In genomic region chr14:68407838-68408237, GRCh38 we compare ENCODE assay signal across 20 cellular contexts.
DNase-seq lines count a peak whose midpoint lies in the region; ATAC-seq and TF ChIP-seq lines count a peak whose summit lies in the region.
"Had no signal": no experiment of that assay in that cellular context is flagged by ENCODE, and none has a peak within 500 bp of the region (broad histone marks: within the 10 kb centered on the region; RNA-seq: fewer than 3 reads in every experiment).

No MANE protein-coding gene starts in this region.

- no peak for DNase-seq in GM23338 (ENCODE audit: low spot score)
- no peak for DNase-seq in T-helper 17 cell
- no peak for DNase-seq in mesothelial cell of epicardium (ENCODE audit: low spot score in 2 of 2, unreplicated experiment in 2 of 2)
- peak; percentile 24 for DNase-seq in transverse colon
- no peak for DNase-seq in H7
- no peak for DNase-seq in activated CD4-positive, alpha-beta T cell treated with anti-CD3 and anti-CD28 coated beads for 48 hours
- no peak for DNase-seq in central memory CD4-positive, alpha-beta T cell
- DNase-seq: amygdala; C1 segment of cervical spinal cord; cerebellar nuclear complex; HCEC 1CT; hippocampal formation; kidney glomerular epithelial cell; NCI-H1694 treated with DMSO at 0.1 percent for 48 hours; NCI-H226; NK-92 treated with Interleukin-12 subunit alpha and Interleukin-12 subunit beta, amount 100 ng/mL, for 24 hours; stimulated activated CD4-positive, alpha-beta T cell treated with anti-CD3 and anti-CD28 coated beads, Interleukin-4, amount 100 ng/mL, for 24 hours; T-helper 1 cell had no signal

- H3K9me3 Mint-ChIP-seq in GM23338 (no peaks in the 10 kb centered on the region; the same call in 2 of the 3 replicates), mesothelial cell of epicardium (no peaks in the 10 kb centered on the region)

- H3F3A ChIP-seq in GM23338 (replicated peaks; ENCODE audit: low read depth), result no peaks in the 10 kb centered on the region

- H3K4me1 Mint-ChIP-seq in GM23338 (peaks cover 12% of the 10 kb centered on the region), T-helper 17 cell (peaks cover 43% of the 10 kb centered on the region), mesothelial cell of epicardium (peaks cover 44% of the 10 kb centered on the region)

- H3K27ac Mint-ChIP-seq in GM23338 (peak overlapping the region; percentile 7), T-helper 17 cell (peak overlapping the region; percentile 87), mesothelial cell of epicardium (peak overlapping the region; percentile 48)

- H3K4me3 ChIP-seq in GM23338 (no peak overlapping the region), transverse colon (no peak overlapping the region), H7 (ENCODE audit: insufficient read depth, low read depth, low read length) (no peak overlapping the region)

- no peak overlapping the region for H3K4me3 Mint-ChIP-seq in GM23338
- no peak overlapping the region for H3K4me3 Mint-ChIP-seq in T-helper 17 cell
- no peak overlapping the region for H3K4me3 Mint-ChIP-seq in mesothelial cell of epicardium

- TF ChIP-seq CTCF in GM23338 (conservative IDR thresholded peaks at IDR 0.05; ENCODE audit: low read depth in 2 of 2) (no peak), mesothelial cell of epicardium (IDR thresholded peaks at IDR 0.05; ENCODE audit: unreplicated experiment) (no peak), transverse colon (IDR thresholded peaks at IDR 0.05) (peak in 1 of 5 experiments; percentile 11)

- H4K20me1 ChIP-seq in GM23338 (replicated peaks; ENCODE audit: insufficient read depth), result no peaks in the 10 kb centered on the region

- peak overlapping the region; percentile 19; the same call in 1 of the 2 replicates for H2AFZ ChIP-seq in GM23338
- H2AFZ ChIP-seq: parathyroid adenoma had no signal

- peak; percentile 60 for ATAC-seq in GM23338
- no peak for ATAC-seq in T-helper 17 cell
- ATAC-seq in GM18511 (IDR thresholded peaks at IDR 0.05; ENCODE audit: unreplicated experiment), result no peak

- in situ Hi-C loops in transverse colon (cut with MboI; ENCODE audit: low pct_ligation_motif_present in 1 of 4, low pct_unique_long_range_greater_than_20kb in 1 of 4, low sequenced_read_pairs in 3 of 4), result no loop called here

- H3K36me3 ChIP-seq in GM23338 (ENCODE audit: insufficient read depth) (no peaks in the 10 kb centered on the region), transverse colon (no peaks in the 10 kb centered on the region), H7 (replicated peaks; ENCODE audit: control insufficient read depth, insufficient read depth, low read length) (no peaks in the 10 kb centered on the region)

- no peaks in the 10 kb centered on the region for H3K79me2 ChIP-seq in GM23338 (replicated peaks; ENCODE audit: insufficient read depth)
- H3K79me2 ChIP-seq: parathyroid adenoma had no signal

- H3K27ac ChIP-seq in GM23338 (ENCODE audit: low read depth) (no peak overlapping the region), transverse colon (peak overlapping the region in 3 of 4 donors; percentile 36 to 61 (median 41))
- H3K27ac ChIP-seq: parathyroid adenoma had no signal

- no peaks in the 10 kb centered on the region for H3K36me3 Mint-ChIP-seq in GM23338 (ENCODE audit: low read depth)
- H3K36me3 Mint-ChIP-seq in T-helper 17 cell (ENCODE audit: low read depth), result no peaks in the 10 kb centered on the region
- no peaks in the 10 kb centered on the region for H3K36me3 Mint-ChIP-seq in mesothelial cell of epicardium

- no peaks in the 10 kb centered on the region for H3K9me2 ChIP-seq in GM23338 (ENCODE audit: insufficient read depth)

- H3K4me1 ChIP-seq in GM23338 (ENCODE audit: insufficient read depth) (no peaks in the 10 kb centered on the region), transverse colon (peaks cover 3 to 38% (median 11%) of the 10 kb centered on the region in 4 donors)

- intact Hi-C loops in transverse colon (cut with DNase I; ENCODE audit: low total_unique reads), result no loop called here

- 44 to 69% methylated on average over 1 of the region's 1 CpG for WGBS in transverse colon (ENCODE audit: low coverage in 1 of 2), 2 donors

- TF ChIP-seq POLR2A in transverse colon (IDR thresholded peaks at IDR 0.05), result no peak

- no peaks in the 10 kb centered on the region for H3K9me3 ChIP-seq in T-helper 17 cell (ENCODE audit: control insufficient read depth, low read length, poor library complexity, severe bottlenecking)
- no peaks in the 10 kb centered on the region for H3K9me3 ChIP-seq in transverse colon

- H3K27me3 Mint-ChIP-seq in GM23338 (ENCODE audit: insufficient read depth, low read depth, poor library complexity), result peaks cover 2% of the 10 kb centered on the region
- no peaks in the 10 kb centered on the region for H3K27me3 Mint-ChIP-seq in T-helper 17 cell
- H3K27me3 Mint-ChIP-seq in mesothelial cell of epicardium (ENCODE audit: low read depth), result no peaks in the 10 kb centered on the region

- no peak overlapping the region for H3K4me2 ChIP-seq in GM23338

- H3K27me3 ChIP-seq in GM23338 (ENCODE audit: insufficient read depth) (no peaks in the 10 kb centered on the region), transverse colon (no peaks in the 10 kb centered on the region), H7 (ENCODE audit: control insufficient read depth, insufficient read depth, low read length) (no peaks in the 10 kb centered on the region)

- no peak for TF ChIP-seq EP300 in transverse colon (IDR thresholded peaks at IDR 0.05; ENCODE audit: low read depth)

TF ChIP-seq in GM23338, 12 proteins besides CTCF, POLR2A, EP300 and RAD21 (continues in another document):
- TF ChIP-seq, protein P1, sequence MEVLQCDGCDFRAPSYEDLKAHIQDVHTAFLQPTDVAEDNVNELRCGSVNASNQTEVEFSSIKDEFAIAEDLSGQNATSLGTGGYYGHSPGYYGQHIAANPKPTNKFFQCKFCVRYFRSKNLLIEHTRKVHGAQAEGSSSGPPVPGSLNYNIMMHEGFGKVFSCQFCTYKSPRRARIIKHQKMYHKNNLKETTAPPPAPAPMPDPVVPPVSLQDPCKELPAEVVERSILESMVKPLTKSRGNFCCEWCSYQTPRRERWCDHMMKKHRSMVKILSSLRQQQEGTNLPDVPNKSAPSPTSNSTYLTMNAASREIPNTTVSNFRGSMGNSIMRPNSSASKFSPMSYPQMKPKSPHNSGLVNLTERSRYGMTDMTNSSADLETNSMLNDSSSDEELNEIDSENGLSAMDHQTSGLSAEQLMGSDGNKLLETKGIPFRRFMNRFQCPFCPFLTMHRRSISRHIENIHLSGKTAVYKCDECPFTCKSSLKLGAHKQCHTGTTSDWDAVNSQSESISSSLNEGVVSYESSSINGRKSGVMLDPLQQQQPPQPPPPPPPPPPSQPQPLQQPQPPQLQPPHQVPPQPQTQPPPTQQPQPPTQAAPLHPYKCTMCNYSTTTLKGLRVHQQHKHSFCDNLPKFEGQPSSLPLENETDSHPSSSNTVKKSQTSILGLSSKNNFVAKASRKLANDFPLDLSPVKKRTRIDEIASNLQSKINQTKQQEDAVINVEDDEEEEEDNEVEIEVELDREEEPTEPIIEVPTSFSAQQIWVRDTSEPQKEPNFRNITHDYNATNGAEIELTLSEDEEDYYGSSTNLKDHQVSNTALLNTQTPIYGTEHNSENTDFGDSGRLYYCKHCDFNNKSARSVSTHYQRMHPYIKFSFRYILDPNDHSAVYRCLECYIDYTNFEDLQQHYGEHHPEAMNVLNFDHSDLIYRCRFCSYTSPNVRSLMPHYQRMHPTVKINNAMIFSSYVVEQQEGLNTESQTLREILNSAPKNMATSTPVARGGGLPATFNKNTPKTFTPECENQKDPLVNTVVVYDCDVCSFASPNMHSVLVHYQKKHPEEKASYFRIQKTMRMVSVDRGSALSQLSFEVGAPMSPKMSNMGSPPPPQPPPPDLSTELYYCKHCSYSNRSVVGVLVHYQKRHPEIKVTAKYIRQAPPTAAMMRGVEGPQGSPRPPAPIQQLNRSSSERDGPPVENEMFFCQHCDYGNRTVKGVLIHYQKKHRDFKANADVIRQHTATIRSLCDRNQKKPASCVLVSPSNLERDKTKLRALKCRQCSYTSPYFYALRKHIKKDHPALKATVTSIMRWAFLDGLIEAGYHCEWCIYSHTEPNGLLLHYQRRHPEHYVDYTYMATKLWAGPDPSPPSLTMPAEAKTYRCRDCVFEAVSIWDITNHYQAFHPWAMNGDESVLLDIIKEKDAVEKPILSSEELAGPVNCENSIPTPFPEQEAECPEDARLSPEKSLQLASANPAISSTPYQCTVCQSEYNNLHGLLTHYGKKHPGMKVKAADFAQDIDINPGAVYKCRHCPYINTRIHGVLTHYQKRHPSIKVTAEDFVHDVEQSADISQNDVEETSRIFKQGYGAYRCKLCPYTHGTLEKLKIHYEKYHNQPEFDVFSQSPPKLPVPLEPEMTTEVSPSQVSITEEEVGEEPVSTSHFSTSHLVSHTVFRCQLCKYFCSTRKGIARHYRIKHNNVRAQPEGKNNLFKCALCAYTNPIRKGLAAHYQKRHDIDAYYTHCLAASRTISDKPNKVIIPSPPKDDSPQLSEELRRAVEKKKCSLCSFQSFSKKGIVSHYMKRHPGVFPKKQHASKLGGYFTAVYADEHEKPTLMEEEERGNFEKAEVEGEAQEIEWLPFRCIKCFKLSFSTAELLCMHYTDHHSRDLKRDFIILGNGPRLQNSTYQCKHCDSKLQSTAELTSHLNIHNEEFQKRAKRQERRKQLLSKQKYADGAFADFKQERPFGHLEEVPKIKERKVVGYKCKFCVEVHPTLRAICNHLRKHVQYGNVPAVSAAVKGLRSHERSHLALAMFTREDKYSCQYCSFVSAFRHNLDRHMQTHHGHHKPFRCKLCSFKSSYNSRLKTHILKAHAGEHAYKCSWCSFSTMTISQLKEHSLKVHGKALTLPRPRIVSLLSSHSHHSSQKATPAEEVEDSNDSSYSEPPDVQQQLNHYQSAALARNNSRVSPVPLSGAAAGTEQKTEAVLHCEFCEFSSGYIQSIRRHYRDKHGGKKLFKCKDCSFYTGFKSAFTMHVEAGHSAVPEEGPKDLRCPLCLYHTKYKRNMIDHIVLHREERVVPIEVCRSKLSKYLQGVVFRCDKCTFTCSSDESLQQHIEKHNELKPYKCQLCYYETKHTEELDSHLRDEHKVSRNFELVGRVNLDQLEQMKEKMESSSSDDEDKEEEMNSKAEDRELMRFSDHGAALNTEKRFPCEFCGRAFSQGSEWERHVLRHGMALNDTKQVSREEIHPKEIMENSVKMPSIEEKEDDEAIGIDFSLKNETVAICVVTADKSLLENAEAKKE (CRISPR knock-in tag; IDR thresholded peaks at IDR 0.05), result no peak
- TF ChIP-seq ETS1 (IDR thresholded peaks at IDR 0.05), result no peak
- TF ChIP-seq EZH2 (IDR thresholded peaks at IDR 0.05; ENCODE audit: low read depth, unreplicated experiment), result no peak
- TF ChIP-seq ZNF331 (CRISPR knock-in tag; IDR thresholded peaks at IDR 0.05; ENCODE audit: low read depth), result no peak

Comparison
In these comparisons a context has a peak if more than half of its experiments do, and no peak if none do; other contexts are left out.
1. H3K27ac Mint-ChIP-seq: peak in every context shown above with its lines; median percentile 87 in T-helper 17 cell; 48 in mesothelial cell of epicardium; 7 in GM23338.